16 cellular contexts compared by ENCODE assay signal in genomic region chr19:281156-281853, GRCh38. TPM values are rescaled to one million over a fixed set of nuclear protein-coding genes. Genes with fewer than 3 reads are reported as not detected.
DNase-seq lines count a peak whose midpoint lies in the region; TF ChIP-seq lines count a peak whose summit lies in the region.
"Had no signal": no experiment of that assay in that cellular context is flagged by ENCODE, and none has a peak within 500 bp of the region (broad histone marks: within the 10 kb centered on the region; RNA-seq: fewer than 3 reads in every experiment).

No MANE protein-coding gene starts in this region.

- H3K4me1 Mint-ChIP-seq in type B pancreatic cell (ENCODE audit: unreplicated experiment) = no peaks in the 10 kb centered on the region
- H3K4me1 Mint-ChIP-seq in HFFc6 (ENCODE audit: low read depth) = no peaks in the 10 kb centered on the region
- H3K4me1 Mint-ChIP-seq: CD4-positive, alpha-beta memory T cell had no signal

- H3K4me3 Mint-ChIP-seq in type B pancreatic cell = no peak overlapping the region
- H3K4me3 Mint-ChIP-seq in HFFc6 = no peak overlapping the region
- H3K4me3 Mint-ChIP-seq: CD4-positive, alpha-beta memory T cell had no signal

- TF ChIP-seq EP300 in neural cell (conservative IDR thresholded peaks at IDR 0.05; ENCODE audit: poor library complexity, severe bottlenecking) = no peak

- H3K36me3 ChIP-seq in HUES48 (ENCODE audit: control insufficient read depth, insufficient read depth, low read length) (peaks cover 35% of the 10 kb centered on the region), neural cell (ENCODE audit: insufficient read depth, low read length) (no peaks in the 10 kb centered on the region)
- H3K36me3 ChIP-seq: BE2C, HAP-1 had no signal

- peak overlapping the region; percentile 18 for H3K27ac ChIP-seq in HUES48 (ENCODE audit: low read depth, low read length)
- no peak overlapping the region for H3K27ac ChIP-seq in neural cell (ENCODE audit: low read length)
- H3K27ac ChIP-seq: C4-2B, HL-60 had no signal

- DNase-seq in islet precursor cell = peak; percentile 30
- peak; percentile 52 for DNase-seq in type B pancreatic cell (ENCODE audit: extremely low spot score, unreplicated experiment)
- no peak for DNase-seq in NCI-H2227 treated with DMSO at 0.1 percent for 48 hours (lab: John Stamatoyannopoulos, UW)
- DNase-seq in HFFc6 = no peak
- DNase-seq in central memory CD4-positive, alpha-beta T cell = no peak
- DNase-seq: BE2C; CD4-positive, alpha-beta memory T cell; DMS153; EL; GOT3; IMR-90 had no signal

- peaks cover 18% of the 10 kb centered on the region for H3K4me1 ChIP-seq in HUES48 (ENCODE audit: control insufficient read depth, insufficient read depth, low read length)
- H3K4me1 ChIP-seq: BE2C, HAP-1 had no signal

- H3K27me3 Mint-ChIP-seq in type B pancreatic cell = peaks cover 13% of the 10 kb centered on the region
- peaks cover 6% of the 10 kb centered on the region for H3K27me3 Mint-ChIP-seq in HFFc6 (ENCODE audit: insufficient read depth)

- no peaks in the 10 kb centered on the region for H4K20me1 ChIP-seq in neural cell (ENCODE audit: insufficient read depth)

- H3K4me2 ChIP-seq in neural cell (ENCODE audit: low read length) = no peak overlapping the region

- no peaks in the 10 kb centered on the region for H3K36me3 Mint-ChIP-seq in type B pancreatic cell
- H3K36me3 Mint-ChIP-seq in HFFc6 (ENCODE audit: low read depth) = no peaks in the 10 kb centered on the region
- H3K36me3 Mint-ChIP-seq: CD4-positive, alpha-beta memory T cell had no signal

- H3F3A ChIP-seq in neural cell (ENCODE audit: insufficient read depth, low read length, poor library complexity, severe bottlenecking) = no peaks in the 10 kb centered on the region

- H3K9ac ChIP-seq in HUES48 (ENCODE audit: low read depth, low read length) (no peak overlapping the region), neural cell (ENCODE audit: low read length) (no peak overlapping the region)

- no peak for TF ChIP-seq RAD21 in neural cell (conservative IDR thresholded peaks at IDR 0.05)

- no peak overlapping the region for H3K4me3 ChIP-seq in HUES48 (ENCODE audit: low read depth, low read length)
- H3K4me3 ChIP-seq in neural cell (ENCODE audit: low read length) = peak overlapping the region; percentile 13
- H3K4me3 ChIP-seq: HAP-1 had no signal

- H3K27me3 ChIP-seq in HUES48 (ENCODE audit: control insufficient read depth, insufficient read depth, low read length) = no peaks in the 10 kb centered on the region
- peaks cover 5% of the 10 kb centered on the region for H3K27me3 ChIP-seq in neural cell (ENCODE audit: insufficient read depth, low read depth, low read length)

- H3K9me2 ChIP-seq in neural cell (ENCODE audit: insufficient read depth, low read length) = no peaks in the 10 kb centered on the region

- H2AFZ ChIP-seq in neural cell (ENCODE audit: low read depth, low read length) = no peak overlapping the region

- no peak overlapping the region for H3K27ac Mint-ChIP-seq in type B pancreatic cell
- H3K27ac Mint-ChIP-seq in HFFc6 = no peak overlapping the region
- H3K27ac Mint-ChIP-seq: CD4-positive, alpha-beta memory T cell had no signal

- H3K9me3 Mint-ChIP-seq in type B pancreatic cell (no peaks in the 10 kb centered on the region), HFFc6 (no peaks in the 10 kb centered on the region)
- H3K9me3 Mint-ChIP-seq: CD4-positive, alpha-beta memory T cell had no signal

- no peaks in the 10 kb centered on the region for H3K79me2 ChIP-seq in neural cell (replicated peaks; ENCODE audit: insufficient read depth, low read length)

- H3K9me3 ChIP-seq in HUES48 (ENCODE audit: control insufficient read depth, insufficient read depth, low read length) (no peaks in the 10 kb centered on the region), neural cell (ENCODE audit: low read length) (no peaks in the 10 kb centered on the region)
- H3K9me3 ChIP-seq: BE2C, HAP-1 had no signal

- TF ChIP-seq CTCF in neural cell (IDR thresholded peaks at IDR 0.05; ENCODE audit: poor library complexity, severe bottlenecking) (no peak), type B pancreatic cell (conservative IDR thresholded peaks at IDR 0.05) (no peak), HFFc6 (IDR thresholded peaks at IDR 0.05) (no peak)

TF ChIP-seq in neural cell, 6 proteins besides CTCF, POLR2A, EP300 and RAD21:
- TF ChIP-seq EZH2 (IDR thresholded peaks at IDR 0.05; ENCODE audit: borderline replicate concordance, insufficient read depth, low read length, poor library complexity, severe bottlenecking) = no peak
- no peak for TF ChIP-seq MXI1 (conservative IDR thresholded peaks at IDR 0.05; ENCODE audit: poor library complexity, severe bottlenecking)
- no peak for TF ChIP-seq TAF1 (IDR thresholded peaks at IDR 0.05; ENCODE audit: low read depth)

RNA-seq across cellular contexts. Expression of gene PLPP2, which starts 9.9 kb away (rescaled TPM):
- polyA plus RNA-seq in neural cell = 2.1 and 2.8 TPM in 2 replicates
- polyA minus RNA-seq in neural cell = 0.73 TPM in 1 of 2 replicates, not detected in the other
- total RNA-seq in type B pancreatic cell (ENCODE audit: low replicate concordance) = 7.6 and 8.6 TPM in 2 replicates
- 10 to 100 TPM in 2 of 6 experiments, 1 to 10 TPM in 4; 3.5 to 15.0 (median 4.2) TPM for total RNA-seq in HFFc6 (2021; fragmentation: NEBNext Ultra II Directional; extraction: Animal tissue kit (Norgen Biotek cat#: 25700))

Comparison
In these comparisons a context has a peak if more than half of its experiments do, and no peak if none do; other contexts are left out.
1. DNase-seq: peak in islet precursor cell (single experiment) and type B pancreatic cell (single experiment); none in NCI-H2227 treated with DMSO at 0.1 percent for 48 hours (single experiment), HFFc6 (single experiment) and central memory CD4-positive, alpha-beta T cell (single experiment).